1 cellular context compared by ENCODE assay signal in the genomic region with DNA sequence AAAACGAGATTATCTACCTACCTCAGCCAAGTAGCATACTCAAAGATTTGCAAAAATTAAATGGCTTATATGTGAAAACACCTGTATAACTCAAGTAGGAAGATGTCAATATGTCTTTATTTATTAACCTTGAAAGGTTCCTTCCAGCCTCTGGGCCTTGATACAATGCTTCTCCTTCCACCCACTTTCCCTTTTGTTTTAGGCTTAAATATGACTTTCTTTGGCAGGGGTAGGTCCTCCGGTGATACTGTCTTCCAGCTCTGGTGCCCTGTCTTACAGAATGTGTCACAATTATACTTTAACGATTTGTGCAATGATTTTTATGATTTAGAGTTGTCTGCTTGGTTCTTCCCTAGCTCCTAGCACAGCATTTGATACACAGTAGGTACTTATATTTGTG.
TF ChIP-seq lines count a peak whose summit lies in the region.

No MANE protein-coding gene starts in this region.

TF ChIP-seq in K562, 482 proteins besides CTCF, POLR2A, EP300 and RAD21:
- TF ChIP-seq, protein P1, sequence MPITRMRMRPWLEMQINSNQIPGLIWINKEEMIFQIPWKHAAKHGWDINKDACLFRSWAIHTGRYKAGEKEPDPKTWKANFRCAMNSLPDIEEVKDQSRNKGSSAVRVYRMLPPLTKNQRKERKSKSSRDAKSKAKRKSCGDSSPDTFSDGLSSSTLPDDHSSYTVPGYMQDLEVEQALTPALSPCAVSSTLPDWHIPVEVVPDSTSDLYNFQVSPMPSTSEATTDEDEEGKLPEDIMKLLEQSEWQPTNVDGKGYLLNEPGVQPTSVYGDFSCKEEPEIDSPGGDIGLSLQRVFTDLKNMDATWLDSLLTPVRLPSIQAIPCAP (CRISPR knock-in tag; IDR thresholded peaks at IDR 0.05; ENCODE audit: borderline replicate concordance) = no peak
- TF ChIP-seq NFIX (CRISPR knock-in tag; IDR thresholded peaks at IDR 0.05; ENCODE audit: low read depth) = no peak
- no peak for TF ChIP-seq SAP30 (IDR thresholded peaks at IDR 0.05; ENCODE audit: borderline replicate concordance, insufficient read depth, low read depth, low read length, poor library complexity, severe bottlenecking)
- TF ChIP-seq SP1 (CRISPR knock-in tag; IDR thresholded peaks at IDR 0.05) = no peak
- TF ChIP-seq FUS (optimal IDR thresholded peaks at IDR 0.05; ENCODE audit: low read depth, low read length) = no peak
- no peak for TF ChIP-seq SMARCA4 (IDR thresholded peaks at IDR 0.05)
- TF ChIP-seq ERF (CRISPR knock-in tag; IDR thresholded peaks at IDR 0.05) = no peak
- TF ChIP-seq NEUROD1 (IDR thresholded peaks at IDR 0.05; ENCODE audit: borderline replicate concordance, low read depth, low read length, partially characterized antibody) = no peak
- TF ChIP-seq ZBTB17 (CRISPR knock-in tag; IDR thresholded peaks at IDR 0.05) = no peak
- no peak for TF ChIP-seq SETDB1 (IDR thresholded peaks at IDR 0.05; ENCODE audit: low read length)
- no peak for TF ChIP-seq ZNF263 (CRISPR knock-in tag; IDR thresholded peaks at IDR 0.05; ENCODE audit: borderline replicate concordance)
- no peak for TF ChIP-seq ZNF699 (CRISPR knock-in tag; IDR thresholded peaks at IDR 0.05; ENCODE audit: insufficient replicate concordance)
- no peak for TF ChIP-seq IRF2 (CRISPR knock-in tag; IDR thresholded peaks at IDR 0.05)
- no peak for TF ChIP-seq RBM39 (optimal IDR thresholded peaks at IDR 0.05; ENCODE audit: low read depth, low read length)
